Comparison of ENCODE assay signal across 29 cellular contexts in the genomic region with DNA sequence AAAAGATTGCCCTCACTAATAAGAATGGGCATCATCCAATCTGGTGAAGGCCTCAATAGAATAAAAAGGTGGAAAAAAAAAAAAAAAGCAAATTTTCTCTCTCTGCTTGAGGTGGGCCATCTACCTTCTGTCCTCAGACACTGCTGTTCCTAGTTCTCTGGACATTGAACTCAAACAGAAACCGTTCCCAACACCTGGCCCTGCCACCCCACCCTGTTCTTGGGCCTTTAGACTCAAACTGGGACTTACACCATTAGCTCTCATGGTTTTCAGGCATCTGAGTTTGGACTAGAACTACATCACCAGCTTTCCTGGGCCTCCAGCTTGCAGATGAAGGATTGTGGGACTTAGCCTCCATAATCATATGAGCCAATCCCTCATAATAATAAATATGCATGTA.
"Had no signal": no experiment of that assay in that cellular context is flagged by ENCODE, and none has a peak within 500 bp of the region (broad histone marks: within the 10 kb centered on the region; RNA-seq: fewer than 3 reads in every experiment).

No MANE protein-coding gene starts in this region.

- H3K4me1 ChIP-seq: right lobe of liver, spleen, suprapubic skin, testis, upper lobe of left lung had no signal

- H3K36me3 ChIP-seq: neutrophil, pancreas, right lobe of liver, sigmoid colon, spleen, suprapubic skin, tibial artery, upper lobe of left lung, vagina had no signal

- H3K9me3 ChIP-seq: neutrophil, pancreas, psoas muscle, right lobe of liver, suprapubic skin, testis, tibial artery, upper lobe of left lung, vagina had no signal

- H3K4me3 Mint-ChIP-seq: naive thymus-derived CD8-positive, alpha-beta T cell; natural killer cell treated with Interleukin-12 subunit alpha and Interleukin-12 subunit beta and Interleukin-15 and Interleukin-18, amount 100 ng/mL, for 72 hours; nephron progenitor cell; neural crest cell; stimulated activated memory B cell treated with anti-CD40 and anti-IgM and Interleukin-4, amounts not matched to agents 10 μg/mL and 1 μg/mL and 100 μg/mL, for 72 hours; stimulated activated naive CD8-positive, alpha-beta T cell treated with anti-CD3 and anti-CD28 coated beads, Interleukin-15, amount 100 ng/mL, for 72 hours had no signal

- H3K27me3 ChIP-seq: neutrophil, pancreas, right lobe of liver, sigmoid colon, spleen, suprapubic skin, testis, tibial artery, upper lobe of left lung, vagina had no signal

- H3K4me1 Mint-ChIP-seq: neural crest cell; stimulated activated naive CD8-positive, alpha-beta T cell treated with anti-CD3 and anti-CD28 coated beads, Interleukin-15, amount 100 ng/mL, for 72 hours had no signal

- DNase-seq: naive thymus-derived CD8-positive, alpha-beta T cell; nephron progenitor cell; nucleus accumbens; pancreas; psoas muscle; right cardiac atrium; right lobe of liver; sigmoid colon; spleen; stimulated activated CD4-positive, alpha-beta T cell treated with anti-CD3 and anti-CD28 coated beads, Interleukin-12 subunit alpha, Interleukin-12 subunit beta, amount 100 ng/mL, for 4 hours; stimulated activated CD4-positive, alpha-beta T cell treated with anti-CD3 and anti-CD28 coated beads, Interleukin-1b, Interleukin-23, amount 100 ng/mL, for 48 hours; stimulated activated CD4-positive, alpha-beta T cell treated with anti-CD3 and anti-CD28 coated beads, Interleukin-4, amount 100 ng/mL, for 1 hour; stimulated activated CD4-positive, alpha-beta T cell treated with anti-CD3 and anti-CD28 coated beads, Interleukin-4, amount 100 ng/mL, for 4 hours; stimulated activated CD8-positive, alpha-beta memory T cell treated with anti-CD3 and anti-CD28 coated beads, Interleukin-4, amount 100 ng/mL, for 48 hours; stimulated activated naive CD4-positive, alpha-beta T cell; stimulated activated naive CD8-positive, alpha-beta T cell treated with anti-CD3 and anti-CD28 coated beads, Interleukin-15, amount 100 ng/mL, for 72 hours; stimulated activated naive CD8-positive, alpha-beta T cell treated with anti-CD3 and anti-CD28 coated beads, Interleukin-15, Interleukin-2, amounts not matched to agents 100 U/mL and 50 U/mL, for 24 hours; substantia nigra; testis; tibial artery; trophoblast cell; upper lobe of left lung had no signal

- H3K27ac ChIP-seq: neutrophil, pancreas, psoas muscle, right lobe of liver, sigmoid colon, spleen, suprapubic skin, testis, tibial artery, upper lobe of left lung, vagina had no signal

- H3K27ac Mint-ChIP-seq: naive thymus-derived CD8-positive, alpha-beta T cell; natural killer cell treated with Interleukin-12 subunit alpha and Interleukin-12 subunit beta and Interleukin-15 and Interleukin-18, amount 100 ng/mL, for 72 hours; nephron progenitor cell; stimulated activated memory B cell treated with anti-CD40 and anti-IgM and Interleukin-4, amounts not matched to agents 10 μg/mL and 1 μg/mL and 100 μg/mL, for 72 hours; stimulated activated naive CD8-positive, alpha-beta T cell treated with anti-CD3 and anti-CD28 coated beads, Interleukin-15, amount 100 ng/mL, for 72 hours had no signal

- H3K9me3 Mint-ChIP-seq: natural killer cell treated with Interleukin-12 subunit alpha and Interleukin-12 subunit beta and Interleukin-15 and Interleukin-18, amount 100 ng/mL, for 72 hours had no signal

- H3K4me2 ChIP-seq: smooth muscle cell had no signal

- H3K27me3 Mint-ChIP-seq: naive thymus-derived CD8-positive, alpha-beta T cell; natural killer cell treated with Interleukin-12 subunit alpha and Interleukin-12 subunit beta and Interleukin-15 and Interleukin-18, amount 100 ng/mL, for 72 hours; stimulated activated memory B cell treated with anti-CD40 and anti-IgM and Interleukin-4, amounts not matched to agents 10 μg/mL and 1 μg/mL and 100 μg/mL, for 72 hours; stimulated activated naive CD8-positive, alpha-beta T cell treated with anti-CD3 and anti-CD28 coated beads, Interleukin-15, amount 100 ng/mL, for 72 hours had no signal

- H3K4me3 ChIP-seq: pancreas, psoas muscle, right lobe of liver, sigmoid colon, smooth muscle cell, spleen, suprapubic skin, testis, tibial artery, upper lobe of left lung, vagina had no signal

- ATAC-seq: naive thymus-derived CD8-positive, alpha-beta T cell; natural killer cell treated with Interleukin-12 subunit alpha and Interleukin-12 subunit beta and Interleukin-15 and Interleukin-18, amount 100 ng/mL, for 72 hours; pancreas; psoas muscle; right cardiac atrium; stimulated activated memory B cell treated with anti-CD40 and anti-IgM and Interleukin-4, amounts not matched to agents 10 μg/mL and 1 μg/mL and 100 μg/mL, for 72 hours; stimulated activated naive CD8-positive, alpha-beta T cell treated with anti-CD3 and anti-CD28 coated beads, Interleukin-15, amount 100 ng/mL, for 72 hours; stimulated activated naive CD8-positive, alpha-beta T cell treated with anti-CD3 and anti-CD28 coated beads, Interleukin-15, Interleukin-2, amounts not matched to agents 100 U/mL and 50 U/mL, for 24 hours had no signal

- H3K36me3 Mint-ChIP-seq: natural killer cell treated with Interleukin-12 subunit alpha and Interleukin-12 subunit beta and Interleukin-15 and Interleukin-18, amount 100 ng/mL, for 72 hours had no signal
